Comparison of ENCODE assay signal across 27 cellular contexts in the genomic region with DNA sequence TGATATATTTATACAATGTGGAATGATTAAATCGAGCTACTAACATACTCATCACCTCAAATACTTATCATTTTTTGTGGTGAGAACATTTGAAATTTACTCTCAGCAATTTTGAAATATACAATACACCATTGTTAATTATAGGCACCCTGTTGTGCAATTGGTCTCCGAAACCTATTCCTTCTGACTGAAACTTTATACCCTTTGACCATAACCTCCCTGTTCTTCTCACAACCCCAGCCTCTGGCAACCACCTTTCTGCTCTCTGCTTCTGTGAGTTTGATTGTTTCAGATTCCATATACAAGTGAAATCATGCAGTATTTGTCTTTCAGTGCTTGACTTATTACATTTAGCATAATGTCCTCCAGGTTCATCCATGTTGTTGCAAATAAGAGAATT.
"Had no signal": no experiment of that assay in that cellular context is flagged by ENCODE, and none has a peak within 500 bp of the region (broad histone marks: within the 10 kb centered on the region; RNA-seq: fewer than 3 reads in every experiment).

No MANE protein-coding gene starts in this region.

- H3K36me3 ChIP-seq: brain microvascular endothelial cell had no signal

- H3K4me3 Mint-ChIP-seq: activated CD4-positive, alpha-beta memory T cell treated with anti-CD3 and anti-CD28 coated beads, Interleukin-2, amount 10 ng/mL, durations not matched to agents 7 days and 5 days; activated CD4-positive, alpha-beta T cell treated with anti-CD3 and anti-CD28 coated beads for 36 hours; activated naive CD4-positive, alpha-beta T cell treated with anti-CD3 and anti-CD28 coated beads for 36 hours; activated naive CD8-positive, alpha-beta T cell treated with anti-CD3 and anti-CD28 coated beads for 36 hours; activated T-helper 17 cell treated with anti-CD3 and anti-CD28 coated beads, Interleukin-2, amount 50 U/mL, for 72 hours had no signal

- H3K4me2 ChIP-seq: SK-N-SH had no signal

- ATAC-seq: activated CD4-positive, alpha-beta T cell treated with anti-CD3 and anti-CD28 coated beads for 36 hours; activated T-helper 17 cell treated with anti-CD3 and anti-CD28 coated beads, Interleukin-2, amount 50 U/mL, for 72 hours; Panc1; Right ventricle myocardium inferior had no signal

- H3K27ac ChIP-seq: brain microvascular endothelial cell, VCaP had no signal

- DNase-seq: activated CD4-positive, alpha-beta memory T cell treated with anti-CD3 and anti-CD28 coated beads, Interleukin-2, amount 10 ng/mL, durations not matched to agents 7 days and 5 days; activated CD4-positive, alpha-beta T cell treated with anti-CD3 and anti-CD28 coated beads for 36 hours; activated CD4-positive, alpha-beta T cell treated with anti-CD3 and anti-CD28 coated beads, Interleukin-2, amount 50 U/mL, for 1 hour; activated gamma-delta T cell; activated naive CD4-positive, alpha-beta T cell treated with anti-CD3 and anti-CD28 coated beads for 36 hours; activated naive CD8-positive, alpha-beta T cell treated with anti-CD3 and anti-CD28 coated beads for 36 hours; activated T-cell treated with anti-CD3 and anti-CD28 coated beads for 4 hours; activated T-cell treated with anti-CD3 and anti-CD28 coated beads, Interleukin-2, amount 50 U/mL, for 48 hours; brain microvascular endothelial cell; Karpas-422; NCI-H1694; NCI-H2029; NCI-H2107; NCI-H2171 treated with DMSO at 0.1 percent for 48 hours; NCI-H226; NCI-H510A; NCI-H526 treated with DMSO at 0.1 percent for 48 hours; NCI-H82; NK-92 treated with Interleukin-12 subunit alpha and Interleukin-12 subunit beta, amount 100 ng/mL, for 24 hours; OCI-M1; RPMI8226; SK-N-SH; T-helper 1 cell had no signal

- H3K27ac Mint-ChIP-seq: activated CD4-positive, alpha-beta memory T cell treated with anti-CD3 and anti-CD28 coated beads, Interleukin-2, amount 10 ng/mL, durations not matched to agents 7 days and 5 days; activated CD4-positive, alpha-beta T cell treated with anti-CD3 and anti-CD28 coated beads for 36 hours; activated naive CD4-positive, alpha-beta T cell treated with anti-CD3 and anti-CD28 coated beads for 36 hours; activated naive CD8-positive, alpha-beta T cell treated with anti-CD3 and anti-CD28 coated beads for 36 hours; activated T-helper 17 cell treated with anti-CD3 and anti-CD28 coated beads, Interleukin-2, amount 50 U/mL, for 72 hours had no signal

- H3K36me3 Mint-ChIP-seq: activated naive CD8-positive, alpha-beta T cell treated with anti-CD3 and anti-CD28 coated beads for 36 hours had no signal

- H3K9me3 ChIP-seq: SK-N-SH had no signal

- H3K9me3 Mint-ChIP-seq: activated CD4-positive, alpha-beta memory T cell treated with anti-CD3 and anti-CD28 coated beads, Interleukin-2, amount 10 ng/mL, durations not matched to agents 7 days and 5 days; activated naive CD4-positive, alpha-beta T cell treated with anti-CD3 and anti-CD28 coated beads for 36 hours; activated naive CD8-positive, alpha-beta T cell treated with anti-CD3 and anti-CD28 coated beads for 36 hours; activated T-helper 17 cell treated with anti-CD3 and anti-CD28 coated beads, Interleukin-2, amount 50 U/mL, for 72 hours had no signal

- H3K9ac ChIP-seq: SK-N-SH had no signal

- H3K4me1 Mint-ChIP-seq: activated CD4-positive, alpha-beta memory T cell treated with anti-CD3 and anti-CD28 coated beads, Interleukin-2, amount 10 ng/mL, durations not matched to agents 7 days and 5 days; activated CD4-positive, alpha-beta T cell treated with anti-CD3 and anti-CD28 coated beads for 36 hours; activated naive CD8-positive, alpha-beta T cell treated with anti-CD3 and anti-CD28 coated beads for 36 hours; activated T-helper 17 cell treated with anti-CD3 and anti-CD28 coated beads, Interleukin-2, amount 50 U/mL, for 72 hours had no signal
